Comparison of ENCODE assay signal across 29 cellular contexts in genomic region chr14:76498976-76499375, GRCh38.
"Had no signal": no experiment of that assay in that cellular context is flagged by ENCODE, and none has a peak within 500 bp of the region (broad histone marks: within the 10 kb centered on the region; RNA-seq: fewer than 3 reads in every experiment).

No MANE protein-coding gene starts in this region.

- FAIRE-seq: endothelial cell of umbilical vein, islet of Langerhans, pancreas had no signal

- H3K9me3 ChIP-seq: colonic mucosa, esophagus muscularis mucosa, gastroesophageal sphincter, heart left ventricle, mucosa of descending colon, neutrophil, pancreas, right lobe of liver, stomach, tibial artery, upper lobe of right lung, uterus had no signal

- H3K4me1 ChIP-seq: colonic mucosa, esophagus muscularis mucosa, foreskin keratinocyte, gastroesophageal sphincter, pancreas, right lobe of liver, stomach, tibial artery, upper lobe of right lung, uterus had no signal

- H3K27ac Mint-ChIP-seq: memory B cell; naive B cell; nephron progenitor cell; stimulated activated naive B cell treated with anti-CD40 and anti-IgM and Interleukin-4, amounts not matched to agents 10 μg/mL and 1 μg/mL and 100 μg/mL, for 72 hours had no signal

- H3K4me3 ChIP-seq: cardiac muscle cell, colonic mucosa, esophagus muscularis mucosa, gastroesophageal sphincter, heart left ventricle, lung, mucosa of descending colon, pancreas, right lobe of liver, smooth muscle cell, stomach, tibial artery, upper lobe of right lung, uterus had no signal

- H3K4me1 Mint-ChIP-seq: central memory CD8-positive, alpha-beta T cell; naive B cell; stimulated activated naive B cell treated with anti-CD40 and anti-IgM and Interleukin-4, amounts not matched to agents 10 μg/mL and 1 μg/mL and 100 μg/mL, for 72 hours had no signal

- H3K4me3 Mint-ChIP-seq: central memory CD8-positive, alpha-beta T cell; memory B cell; naive B cell; nephron progenitor cell; stimulated activated naive B cell treated with anti-CD40 and anti-IgM and Interleukin-4, amounts not matched to agents 10 μg/mL and 1 μg/mL and 100 μg/mL, for 72 hours had no signal

- ATAC-seq: gastroesophageal sphincter; mucosa of descending colon; pancreas; stimulated activated naive B cell treated with anti-CD40 and anti-IgM and Interleukin-4, amounts not matched to agents 10 μg/mL and 1 μg/mL and 100 μg/mL, for 72 hours; upper lobe of right lung had no signal

- H3K27me3 ChIP-seq: cardiac muscle cell, colonic mucosa, foreskin keratinocyte, heart left ventricle, neutrophil, pancreas, right lobe of liver, upper lobe of right lung, uterus had no signal

- H3K9me3 Mint-ChIP-seq: central memory CD8-positive, alpha-beta T cell; memory B cell; nephron progenitor cell; stimulated activated naive B cell treated with anti-CD40 and anti-IgM and Interleukin-4, amounts not matched to agents 10 μg/mL and 1 μg/mL and 100 μg/mL, for 72 hours had no signal

- H3K27ac ChIP-seq: cardiac muscle cell, colonic mucosa, esophagus muscularis mucosa, foreskin keratinocyte, gastroesophageal sphincter, heart left ventricle, neutrophil, pancreas, right lobe of liver, stomach, tibial artery, upper lobe of right lung, uterus had no signal

- H3K4me2 ChIP-seq: smooth muscle cell had no signal

- DNase-seq: colonic mucosa; dermis blood vessel endothelial cell; effector memory CD4-positive, alpha-beta T cell; foreskin keratinocyte; heart left ventricle; hippocampal formation; mucosa of descending colon; naive B cell; nephron progenitor cell; pancreas; retina; stimulated activated CD4-positive, alpha-beta T cell treated with anti-CD3 and anti-CD28 coated beads, Interleukin-2, amount 100 ng/mL, for 24 hours; stimulated activated CD4-positive, alpha-beta T cell treated with anti-CD3 and anti-CD28 coated beads, Interleukin-4, amount 100 ng/mL, for 24 hours; stimulated activated naive B cell treated with anti-CD40 and anti-IgM and Interleukin-4, amounts not matched to agents 10 μg/mL and 1 μg/mL and 100 μg/mL, for 72 hours; stomach; uterus had no signal

- H3K36me3 Mint-ChIP-seq: memory B cell; naive B cell; stimulated activated naive B cell treated with anti-CD40 and anti-IgM and Interleukin-4, amounts not matched to agents 10 μg/mL and 1 μg/mL and 100 μg/mL, for 72 hours had no signal

- H3K36me3 ChIP-seq: cardiac muscle cell, colonic mucosa, gastroesophageal sphincter, heart left ventricle, neutrophil, pancreas, right lobe of liver, stomach, tibial artery, upper lobe of right lung, uterus had no signal
